ENCODE assay signal across 2 cellular contexts in the genomic region with DNA sequence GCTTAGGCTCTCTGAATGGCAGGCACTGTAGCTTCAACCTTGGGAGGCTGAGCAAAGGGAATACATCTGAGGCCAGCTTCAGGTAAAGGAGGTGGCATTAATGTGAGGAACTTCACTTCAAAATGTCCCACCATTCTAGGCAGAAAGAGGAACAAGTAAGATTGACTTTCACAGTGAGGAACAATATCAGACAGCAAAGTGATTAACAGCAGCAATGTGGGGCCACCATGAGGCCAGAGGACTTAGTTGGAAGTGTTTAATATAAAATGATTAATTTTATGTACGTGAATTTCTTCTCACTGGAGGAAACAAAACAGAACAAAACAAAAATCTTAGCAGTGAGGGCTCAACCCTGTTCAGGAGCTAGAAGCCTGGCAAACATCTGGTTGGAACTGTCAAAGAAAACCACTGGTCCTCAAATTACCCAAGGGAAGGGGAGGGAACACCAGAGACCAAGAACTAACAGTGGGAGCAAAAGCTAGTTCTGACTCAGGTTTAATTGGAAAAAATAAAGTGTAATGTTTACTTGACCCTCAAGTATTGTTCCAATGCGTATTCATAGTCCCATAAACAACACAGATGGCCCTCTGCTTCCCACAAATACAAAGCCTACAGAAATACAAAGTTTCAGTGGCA.
TF ChIP-seq lines count a peak whose summit lies in the region.

No MANE protein-coding gene starts in this region.

TF ChIP-seq in liver, 16 proteins besides CTCF, POLR2A, EP300 and RAD21:
- TF ChIP-seq HNF4G (IDR thresholded peaks at IDR 0.05), result no peak
- no peak for TF ChIP-seq NR2F2 (IDR thresholded peaks at IDR 0.05)
- no peak for TF ChIP-seq HNF4A (conservative IDR thresholded peaks at IDR 0.05)
- no peak for TF ChIP-seq RXRA (IDR thresholded peaks at IDR 0.05)
- no peak for TF ChIP-seq YY1 (IDR thresholded peaks at IDR 0.05)
- no peak for TF ChIP-seq EGR1 (IDR thresholded peaks at IDR 0.05; ENCODE audit: low read depth in 2 of 2)
- TF ChIP-seq FOXA2 (IDR thresholded peaks at IDR 0.05), result no peak
- no peak for TF ChIP-seq ZBTB33 (IDR thresholded peaks at IDR 0.05)
- TF ChIP-seq FOXA1 (IDR thresholded peaks at IDR 0.05), result no peak
- no peak for TF ChIP-seq MAX (IDR thresholded peaks at IDR 0.05)
- TF ChIP-seq, protein P1, sequence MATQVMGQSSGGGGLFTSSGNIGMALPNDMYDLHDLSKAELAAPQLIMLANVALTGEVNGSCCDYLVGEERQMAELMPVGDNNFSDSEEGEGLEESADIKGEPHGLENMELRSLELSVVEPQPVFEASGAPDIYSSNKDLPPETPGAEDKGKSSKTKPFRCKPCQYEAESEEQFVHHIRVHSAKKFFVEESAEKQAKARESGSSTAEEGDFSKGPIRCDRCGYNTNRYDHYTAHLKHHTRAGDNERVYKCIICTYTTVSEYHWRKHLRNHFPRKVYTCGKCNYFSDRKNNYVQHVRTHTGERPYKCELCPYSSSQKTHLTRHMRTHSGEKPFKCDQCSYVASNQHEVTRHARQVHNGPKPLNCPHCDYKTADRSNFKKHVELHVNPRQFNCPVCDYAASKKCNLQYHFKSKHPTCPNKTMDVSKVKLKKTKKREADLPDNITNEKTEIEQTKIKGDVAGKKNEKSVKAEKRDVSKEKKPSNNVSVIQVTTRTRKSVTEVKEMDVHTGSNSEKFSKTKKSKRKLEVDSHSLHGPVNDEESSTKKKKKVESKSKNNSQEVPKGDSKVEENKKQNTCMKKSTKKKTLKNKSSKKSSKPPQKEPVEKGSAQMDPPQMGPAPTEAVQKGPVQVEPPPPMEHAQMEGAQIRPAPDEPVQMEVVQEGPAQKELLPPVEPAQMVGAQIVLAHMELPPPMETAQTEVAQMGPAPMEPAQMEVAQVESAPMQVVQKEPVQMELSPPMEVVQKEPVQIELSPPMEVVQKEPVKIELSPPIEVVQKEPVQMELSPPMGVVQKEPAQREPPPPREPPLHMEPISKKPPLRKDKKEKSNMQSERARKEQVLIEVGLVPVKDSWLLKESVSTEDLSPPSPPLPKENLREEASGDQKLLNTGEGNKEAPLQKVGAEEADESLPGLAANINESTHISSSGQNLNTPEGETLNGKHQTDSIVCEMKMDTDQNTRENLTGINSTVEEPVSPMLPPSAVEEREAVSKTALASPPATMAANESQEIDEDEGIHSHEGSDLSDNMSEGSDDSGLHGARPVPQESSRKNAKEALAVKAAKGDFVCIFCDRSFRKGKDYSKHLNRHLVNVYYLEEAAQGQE (IDR thresholded peaks at IDR 0.05), result no peak
- TF ChIP-seq TAF1 (conservative IDR thresholded peaks at IDR 0.05), result no peak
- TF ChIP-seq, protein P2, sequence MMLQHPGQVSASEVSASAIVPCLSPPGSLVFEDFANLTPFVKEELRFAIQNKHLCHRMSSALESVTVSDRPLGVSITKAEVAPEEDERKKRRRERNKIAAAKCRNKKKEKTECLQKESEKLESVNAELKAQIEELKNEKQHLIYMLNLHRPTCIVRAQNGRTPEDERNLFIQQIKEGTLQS (IDR thresholded peaks at IDR 0.05), result no peak
- no peak for TF ChIP-seq JUND (IDR thresholded peaks at IDR 0.05)
- TF ChIP-seq SP1 (IDR thresholded peaks at IDR 0.05), result no peak
- no peak for TF ChIP-seq GABPA (IDR thresholded peaks at IDR 0.05 in 1 of 2, conservative IDR thresholded peaks at IDR 0.05 in 1 of 2)

TF ChIP-seq in HepG2, 621 proteins besides CTCF, POLR2A, EP300 and RAD21:
- TF ChIP-seq ARNT2 (CRISPR knock-in tag; IDR thresholded peaks at IDR 0.05; ENCODE audit: low read depth) (no peak), ZNF431 (CRISPR knock-in tag; IDR thresholded peaks at IDR 0.05; ENCODE audit: borderline replicate concordance, low read depth) (no peak), ZNF33B (CRISPR knock-in tag; IDR thresholded peaks at IDR 0.05) (no peak), ZNF556 (CRISPR knock-in tag; IDR thresholded peaks at IDR 0.05; ENCODE audit: borderline replicate concordance) (no peak), ZNF343 (CRISPR knock-in tag; IDR thresholded peaks at IDR 0.05) (no peak), DRAP1 (CRISPR knock-in tag; IDR thresholded peaks at IDR 0.05) (no peak), BRD4 (CRISPR knock-in tag; IDR thresholded peaks at IDR 0.05) (no peak), AKAP8 (CRISPR knock-in tag; IDR thresholded peaks at IDR 0.05) (no peak), ZNF281 (CRISPR knock-in tag; IDR thresholded peaks at IDR 0.05; ENCODE audit: borderline replicate concordance) (no peak)
- TF ChIP-seq, protein P3, sequence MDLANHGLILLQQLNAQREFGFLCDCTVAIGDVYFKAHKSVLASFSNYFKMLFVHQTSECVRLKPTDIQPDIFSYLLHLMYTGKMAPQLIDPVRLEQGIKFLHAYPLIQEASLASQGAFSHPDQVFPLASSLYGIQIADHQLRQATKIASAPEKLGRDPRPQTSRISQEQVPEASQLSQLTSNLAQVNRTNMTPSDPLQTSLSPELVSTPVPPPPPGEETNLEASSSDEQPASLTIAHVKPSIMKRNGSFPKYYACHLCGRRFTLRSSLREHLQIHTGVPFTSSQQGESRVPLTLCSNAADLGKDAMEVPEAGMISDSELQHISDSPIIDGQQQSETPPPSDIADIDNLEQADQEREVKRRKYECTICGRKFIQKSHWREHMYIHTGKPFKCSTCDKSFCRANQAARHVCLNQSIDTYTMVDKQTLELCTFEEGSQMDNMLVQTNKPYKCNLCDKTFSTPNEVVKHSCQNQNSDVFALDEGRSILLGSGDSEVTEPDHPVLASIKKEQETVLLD (CRISPR knock-in tag; IDR thresholded peaks at IDR 0.05; ENCODE audit: low read depth), result no peak
